18 cellular contexts compared by ENCODE assay signal in the genomic region with DNA sequence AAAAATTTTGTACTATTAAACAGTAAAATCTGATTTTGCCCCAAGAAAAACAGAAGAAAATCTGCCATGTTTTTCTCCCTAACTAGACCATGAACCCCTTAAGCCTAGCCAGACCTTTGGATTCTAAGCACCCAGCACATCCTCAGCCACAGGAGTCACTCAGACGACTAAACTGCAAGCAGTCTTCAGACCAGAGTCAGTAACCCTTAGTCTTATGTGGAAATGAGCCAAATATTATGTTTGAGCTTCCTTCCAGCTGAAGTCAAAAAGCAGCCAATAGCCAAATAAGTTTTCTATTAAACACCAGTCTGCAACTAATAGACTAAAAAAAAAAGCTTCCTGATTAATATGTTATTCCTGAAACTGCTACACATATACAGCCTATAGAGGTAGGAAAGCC. TPM values are rescaled to one million over a fixed set of nuclear protein-coding genes. Genes with fewer than 3 reads are reported as not detected.
DNase-seq lines count a peak whose midpoint lies in the region; ATAC-seq and TF ChIP-seq lines count a peak whose summit lies in the region.
"Had no signal": no experiment of that assay in that cellular context is flagged by ENCODE, and none has a peak within 500 bp of the region (broad histone marks: within the 10 kb centered on the region; RNA-seq: fewer than 3 reads in every experiment).

No MANE protein-coding gene starts in this region.

- H2BK120ac ChIP-seq in trophoblast cell (ENCODE audit: insufficient read depth, low read length, poor library complexity) = no peak overlapping the region

- no peak overlapping the region for H3K4me2 ChIP-seq in trophoblast cell (ENCODE audit: low read length)
- H3K4me2 ChIP-seq: BLaER1 treated with 17β-estradiol and CSF1 and Interleukin-3, amounts not matched to agents 10 nM and 100 nM had no signal

- DNase-seq in activated T-cell treated with anti-CD3 and anti-CD28 coated beads, Interleukin-2, amount 50 U/mL, for 24 hours = no peak
- no peak for DNase-seq in activated T-cell treated with anti-CD3 and anti-CD28 coated beads, Interleukin-2, amount 50 U/mL, for 4 hours
- DNase-seq in cardiac fibroblast (ENCODE audit: low read depth in 2 of 2) = peak; percentile 19 to 40
- peak; percentile 21 for DNase-seq in fibroblast of pulmonary artery (ENCODE audit: low read depth)
- no peak for DNase-seq in trophoblast cell
- no peak for DNase-seq in BE2C
- no peak for DNase-seq in stimulated activated naive CD8-positive, alpha-beta T cell treated with anti-CD3 and anti-CD28 coated beads, Interleukin-15, amount 100 ng/mL, for 72 hours
- no peak for DNase-seq in mucosa of descending colon
- DNase-seq: 8988T, GF-D8, GM23248, HCEC 1CT, MV-4-11, NCI-H1417, NCI-H187 treated with DMSO at 0.1 percent for 48 hours, NCI-H69 had no signal

- TF ChIP-seq CTCF in cardiac fibroblast (IDR thresholded peaks at IDR 0.05; ENCODE audit: low read depth, low read length) = no peak
- TF ChIP-seq CTCF in fibroblast of pulmonary artery (IDR thresholded peaks at IDR 0.05; ENCODE audit: low read length, missing control alignments) = no peak
- no peak for TF ChIP-seq CTCF in BE2C (IDR thresholded peaks at IDR 0.05; ENCODE audit: low read depth, low read length)
- TF ChIP-seq CTCF in mucosa of descending colon (IDR thresholded peaks at IDR 0.05) = no peak

- H4K8ac ChIP-seq in trophoblast cell (ENCODE audit: low read depth, low read length) = no peak overlapping the region

- H3K14ac ChIP-seq in trophoblast cell (ENCODE audit: low read length) = no peak overlapping the region

- H4K12ac ChIP-seq in trophoblast cell (ENCODE audit: low read depth, low read length) = peak overlapping the region; percentile 36

- no peak overlapping the region for H4K91ac ChIP-seq in trophoblast cell (ENCODE audit: low read depth, low read length)

- H2AFZ ChIP-seq in trophoblast cell (ENCODE audit: insufficient read depth, low read length, poor library complexity) = no peak overlapping the region
- H2AFZ ChIP-seq: GM23248 had no signal

- H3K4me3 Mint-ChIP-seq in activated T-cell treated with anti-CD3 and anti-CD28 coated beads, Interleukin-2, amount 50 U/mL, for 24 hours = no peak overlapping the region
- H3K4me3 Mint-ChIP-seq in activated T-cell treated with anti-CD3 and anti-CD28 coated beads, Interleukin-2, amount 50 U/mL, for 4 hours = no peak overlapping the region
- no peak overlapping the region for H3K4me3 Mint-ChIP-seq in stimulated activated naive CD8-positive, alpha-beta T cell treated with anti-CD3 and anti-CD28 coated beads, Interleukin-15, amount 100 ng/mL, for 72 hours

- H3K79me1 ChIP-seq in trophoblast cell (ENCODE audit: low read length) = no peaks in the 10 kb centered on the region

- peaks cover 93% of the 10 kb centered on the region for H3K36me3 Mint-ChIP-seq in activated T-cell treated with anti-CD3 and anti-CD28 coated beads, Interleukin-2, amount 50 U/mL, for 24 hours (ENCODE audit: low read depth)
- H3K36me3 Mint-ChIP-seq in activated T-cell treated with anti-CD3 and anti-CD28 coated beads, Interleukin-2, amount 50 U/mL, for 4 hours (ENCODE audit: insufficient read depth) = peaks cover 40% of the 10 kb centered on the region

- no peak overlapping the region for H2BK12ac ChIP-seq in trophoblast cell (ENCODE audit: low read length)

- H2AK5ac ChIP-seq in trophoblast cell (ENCODE audit: low read length) = no peak overlapping the region

- H3K23ac ChIP-seq in trophoblast cell (ENCODE audit: low read length) = no peak overlapping the region

- peak overlapping the region; percentile 55 for H3K27ac Mint-ChIP-seq in activated T-cell treated with anti-CD3 and anti-CD28 coated beads, Interleukin-2, amount 50 U/mL, for 24 hours
- H3K27ac Mint-ChIP-seq in stimulated activated naive CD8-positive, alpha-beta T cell treated with anti-CD3 and anti-CD28 coated beads, Interleukin-15, amount 100 ng/mL, for 72 hours = no peak overlapping the region

- peaks cover 15 to 25% of the 10 kb centered on the region in 2 experiments for H3K36me3 ChIP-seq in trophoblast cell (ENCODE audit: control insufficient read depth in 1 of 2, insufficient read depth in 2 of 2, low read length in 2 of 2)
- peaks cover 27% of the 10 kb centered on the region for H3K36me3 ChIP-seq in BE2C
- H3K36me3 ChIP-seq in mucosa of descending colon (ENCODE audit: low read depth) = peaks cover 3% of the 10 kb centered on the region

- H3K27me3 Mint-ChIP-seq in activated T-cell treated with anti-CD3 and anti-CD28 coated beads, Interleukin-2, amount 50 U/mL, for 24 hours = no peaks in the 10 kb centered on the region
- H3K27me3 Mint-ChIP-seq in activated T-cell treated with anti-CD3 and anti-CD28 coated beads, Interleukin-2, amount 50 U/mL, for 4 hours (ENCODE audit: low read depth) = no peaks in the 10 kb centered on the region
- H3K27me3 Mint-ChIP-seq in stimulated activated naive CD8-positive, alpha-beta T cell treated with anti-CD3 and anti-CD28 coated beads, Interleukin-15, amount 100 ng/mL, for 72 hours = no peaks in the 10 kb centered on the region

- no peak overlapping the region for H2BK5ac ChIP-seq in trophoblast cell (ENCODE audit: low read depth, low read length, poor library complexity)

- no peaks in the 10 kb centered on the region for H3K27me3 ChIP-seq in trophoblast cell (ENCODE audit: insufficient read depth, low read length)
- H3K27me3 ChIP-seq in BE2C = no peaks in the 10 kb centered on the region
- H3K27me3 ChIP-seq: BLaER1 treated with 17β-estradiol and CSF1 and Interleukin-3, amounts not matched to agents 10 nM and 100 nM had no signal

- H3K9ac ChIP-seq in trophoblast cell (ENCODE audit: low read length) = no peak overlapping the region
- H3K9ac ChIP-seq: BLaER1 treated with 17β-estradiol and CSF1 and Interleukin-3, amounts not matched to agents 10 nM and 100 nM; GM23248 had no signal

- H3K4me3 ChIP-seq in cardiac fibroblast (replicated peaks in 1 of 2; ENCODE audit: low read depth in 2 of 2, low read length in 2 of 2) (no peak overlapping the region), fibroblast of pulmonary artery (replicated peaks; ENCODE audit: low read depth, low read length) (no peak overlapping the region), trophoblast cell (ENCODE audit: low read depth, low read length) (no peak overlapping the region), BE2C (ENCODE audit: low read depth, low read length) (no peak overlapping the region), mucosa of descending colon (no peak overlapping the region)
- H3K4me3 ChIP-seq: BLaER1 treated with 17β-estradiol and CSF1 and Interleukin-3, amounts not matched to agents 10 nM and 100 nM; GM23248; K562 had no signal

- no peak for ATAC-seq in activated T-cell treated with anti-CD3 and anti-CD28 coated beads, Interleukin-2, amount 50 U/mL, for 4 hours
- no peak for ATAC-seq in stimulated activated naive CD8-positive, alpha-beta T cell treated with anti-CD3 and anti-CD28 coated beads, Interleukin-15, amount 100 ng/mL, for 72 hours
- no peak for ATAC-seq in mucosa of descending colon
- ATAC-seq: K562 had no signal

- H3K9me3 ChIP-seq in trophoblast cell (ENCODE audit: insufficient read depth, low read depth, low read length) = no peaks in the 10 kb centered on the region
- H3K9me3 ChIP-seq in BE2C = no peaks in the 10 kb centered on the region
- H3K9me3 ChIP-seq in mucosa of descending colon = no peaks in the 10 kb centered on the region
- H3K9me3 ChIP-seq: BLaER1 treated with 17β-estradiol and CSF1 and Interleukin-3, amounts not matched to agents 10 nM and 100 nM had no signal

- no CpG with 5 or more reads among the region's 1 CpG for WGBS in trophoblast cell (ENCODE audit: extremely low coverage, insufficient coverage, insufficient read length)

- H3K79me2 ChIP-seq in trophoblast cell (ENCODE audit: control insufficient read depth, insufficient read depth, low read length, poor library complexity) = peaks cover 1% of the 10 kb centered on the region

- H3K18ac ChIP-seq in trophoblast cell (ENCODE audit: low read length) = no peak overlapping the region

- no peaks in the 10 kb centered on the region for H3K9me3 Mint-ChIP-seq in activated T-cell treated with anti-CD3 and anti-CD28 coated beads, Interleukin-2, amount 50 U/mL, for 24 hours
- H3K9me3 Mint-ChIP-seq in activated T-cell treated with anti-CD3 and anti-CD28 coated beads, Interleukin-2, amount 50 U/mL, for 4 hours = no peaks in the 10 kb centered on the region
- H3K9me3 Mint-ChIP-seq in stimulated activated naive CD8-positive, alpha-beta T cell treated with anti-CD3 and anti-CD28 coated beads, Interleukin-15, amount 100 ng/mL, for 72 hours = no peaks in the 10 kb centered on the region

- H3K4me1 ChIP-seq in trophoblast cell (ENCODE audit: control insufficient read depth in 1 of 2, insufficient read depth in 2 of 2, low read length in 2 of 2) (no peaks in the 10 kb centered on the region), BE2C (no peaks in the 10 kb centered on the region), mucosa of descending colon (ENCODE audit: low read depth) (no peaks in the 10 kb centered on the region)

- H3K4ac ChIP-seq in trophoblast cell (ENCODE audit: low read depth, low read length) = no peak overlapping the region

- H3K27ac ChIP-seq in trophoblast cell (ENCODE audit: low read depth, low read length) = no peak overlapping the region
- H3K27ac ChIP-seq: BLaER1 treated with 17β-estradiol and CSF1 and Interleukin-3, amounts not matched to agents 10 nM and 100 nM; GM23248 had no signal

- peaks cover 71% of the 10 kb centered on the region for H3K4me1 Mint-ChIP-seq in activated T-cell treated with anti-CD3 and anti-CD28 coated beads, Interleukin-2, amount 50 U/mL, for 24 hours (ENCODE audit: low read depth)
- H3K4me1 Mint-ChIP-seq in activated T-cell treated with anti-CD3 and anti-CD28 coated beads, Interleukin-2, amount 50 U/mL, for 4 hours (ENCODE audit: low read depth) = peaks cover 38% of the 10 kb centered on the region
- peaks cover 51% of the 10 kb centered on the region for H3K4me1 Mint-ChIP-seq in stimulated activated naive CD8-positive, alpha-beta T cell treated with anti-CD3 and anti-CD28 coated beads, Interleukin-15, amount 100 ng/mL, for 72 hours

- intact Hi-C loops in mucosa of descending colon (cut with DNase I, micrococcal nuclease) = no loop called here

RNA-seq across cellular contexts. Expression of a gene that starts 47.4 kb away (rescaled TPM):
- 100 to 1,000 TPM; 108 to 116 (median 113) TPM for total RNA-seq in activated T-cell treated with anti-CD3 and anti-CD28 coated beads, Interleukin-2, amount 50 U/mL, for 4 hours
- 87.4 and 93.1 TPM in 2 replicates for polyA plus RNA-seq in trophoblast cell (2013)
- polyA plus RNA-seq in BE2C (2012; ENCODE audit: insufficient read depth, insufficient read length, low read depth) = 83.1 TPM
- 100 to 1,000 TPM; 101 to 178 (median 123) TPM for total RNA-seq in mucosa of descending colon

Comparison
In these comparisons a context has a peak if more than half of its experiments do, and no peak if none do; other contexts are left out.
1. DNase-seq: peak in cardiac fibroblast (2 of 2) and fibroblast of pulmonary artery (single experiment); none in activated T-cell treated with anti-CD3 and anti-CD28 coated beads, Interleukin-2, amount 50 U/mL, for 24 hours (single experiment), activated T-cell treated with anti-CD3 and anti-CD28 coated beads, Interleukin-2, amount 50 U/mL, for 4 hours (single experiment), trophoblast cell (0 of 2), BE2C (single experiment), stimulated activated naive CD8-positive, alpha-beta T cell treated with anti-CD3 and anti-CD28 coated beads, Interleukin-15, amount 100 ng/mL, for 72 hours (0 of 2) and mucosa of descending colon (0 of 3).